Comparison of ENCODE assay signal across 26 cellular contexts in genomic region chr18:5806860-5807259, GRCh38.
DNase-seq lines count a peak whose midpoint lies in the region; ATAC-seq, FAIRE-seq and TF ChIP-seq lines count a peak whose summit lies in the region.
"Had no signal": no experiment of that assay in that cellular context is flagged by ENCODE, and none has a peak within 500 bp of the region (broad histone marks: within the 10 kb centered on the region; RNA-seq: fewer than 3 reads in every experiment).

No MANE protein-coding gene starts in this region.

- no peaks in the 10 kb centered on the region for H4K20me1 ChIP-seq in HepG2 (ENCODE audit: insufficient read depth, low read length)
- H4K20me1 ChIP-seq: BLaER1 had no signal

- H3K9me3 Mint-ChIP-seq in WTC11 = peaks cover 68% of the 10 kb centered on the region
- H3K9me3 Mint-ChIP-seq in activated T-helper 2 cell treated with anti-CD3 and anti-CD28 coated beads, Interferon-gamma antibody, Interleukin-2, Interleukin-4, amounts not matched to agents 10 μg/mL and 5 μg/mL and 100 μg/mL, durations not matched to agents 14 hours and 24 hours and 36 hours = peaks cover 28% of the 10 kb centered on the region

- in situ Hi-C loops in HepG2 (cut with HindIII; ENCODE audit: extremely low pct_ligation_motif_present, low pct_unique_long_range_greater_than_20kb) = no loop called here

- H3K4me1 Mint-ChIP-seq in WTC11 = peaks cover 6% of the 10 kb centered on the region
- no peaks in the 10 kb centered on the region for H3K4me1 Mint-ChIP-seq in activated T-helper 2 cell treated with anti-CD3 and anti-CD28 coated beads, Interferon-gamma antibody, Interleukin-2, Interleukin-4, amounts not matched to agents 10 μg/mL and 5 μg/mL and 100 μg/mL, durations not matched to agents 14 hours and 24 hours and 36 hours (ENCODE audit: low read depth)
- H3K4me1 Mint-ChIP-seq: CD14-positive monocyte; CD4-positive, alpha-beta memory T cell; CD4-positive, CD25-positive, alpha-beta regulatory T cell; CD8-positive, alpha-beta memory T cell had no signal

- H2AFZ ChIP-seq in HepG2 (ENCODE audit: low read length) = no peak overlapping the region

- no peak overlapping the region for H3K27ac Mint-ChIP-seq in WTC11
- no peak overlapping the region for H3K27ac Mint-ChIP-seq in activated T-helper 2 cell treated with anti-CD3 and anti-CD28 coated beads, Interferon-gamma antibody, Interleukin-2, Interleukin-4, amounts not matched to agents 10 μg/mL and 5 μg/mL and 100 μg/mL, durations not matched to agents 14 hours and 24 hours and 36 hours
- H3K27ac Mint-ChIP-seq: CD14-positive monocyte; CD4-positive, alpha-beta memory T cell; CD4-positive, CD25-positive, alpha-beta regulatory T cell; CD8-positive, alpha-beta memory T cell had no signal

- H3K27me3 Mint-ChIP-seq in WTC11 (ENCODE audit: low read depth) = no peaks in the 10 kb centered on the region; the same call in 1 of the 2 replicates
- no peaks in the 10 kb centered on the region for H3K27me3 Mint-ChIP-seq in activated T-helper 2 cell treated with anti-CD3 and anti-CD28 coated beads, Interferon-gamma antibody, Interleukin-2, Interleukin-4, amounts not matched to agents 10 μg/mL and 5 μg/mL and 100 μg/mL, durations not matched to agents 14 hours and 24 hours and 36 hours (ENCODE audit: low read depth)
- H3K27me3 Mint-ChIP-seq: CD4-positive, alpha-beta memory T cell; CD4-positive, CD25-positive, alpha-beta regulatory T cell; CD8-positive, alpha-beta memory T cell had no signal

- no peak overlapping the region for H3K4me3 Mint-ChIP-seq in WTC11
- no peak overlapping the region for H3K4me3 Mint-ChIP-seq in activated T-helper 2 cell treated with anti-CD3 and anti-CD28 coated beads, Interferon-gamma antibody, Interleukin-2, Interleukin-4, amounts not matched to agents 10 μg/mL and 5 μg/mL and 100 μg/mL, durations not matched to agents 14 hours and 24 hours and 36 hours (ENCODE audit: low read depth)
- H3K4me3 Mint-ChIP-seq: CD14-positive monocyte; CD4-positive, alpha-beta memory T cell; CD4-positive, CD25-positive, alpha-beta regulatory T cell; CD8-positive, alpha-beta memory T cell had no signal

- no peak for DNase-seq in HepG2 (ENCODE audit: low spot score)
- no peak for DNase-seq in right lobe of liver
- DNase-seq in WTC11 (ENCODE audit: low spot score) = no peak
- DNase-seq in NCI-H524 treated with DMSO at 0.1 percent for 48 hours (lab: John Stamatoyannopoulos, UW) = no peak
- no peak for DNase-seq in activated T-helper 2 cell treated with anti-CD3 and anti-CD28 coated beads, Interferon-gamma antibody, Interleukin-2, Interleukin-4, amounts not matched to agents 10 μg/mL and 5 μg/mL and 100 μg/mL, durations not matched to agents 14 hours and 24 hours and 36 hours (ENCODE audit: low spot score)
- DNase-seq: 8988T; ACHN; BE2C; C1 segment of cervical spinal cord; CD4-positive, alpha-beta memory T cell; CD4-positive, CD25-positive, alpha-beta regulatory T cell; CD8-positive, alpha-beta memory T cell; COR-L47; DMS 273 treated with DMSO at 0.1 percent for 48 hours; DMS153; DMS53; DMS79; DND-41; EL; GDM1 had no signal

- TF ChIP-seq POLR2A in HepG2 (IDR thresholded peaks at IDR 0.05; ENCODE audit: insufficient read depth in 1 of 2, low read depth in 2 of 2, low read length in 2 of 2) (no peak), right lobe of liver (IDR thresholded peaks at IDR 0.05) (no peak)

- H3K27me3 ChIP-seq in HepG2 (ENCODE audit: control insufficient read depth in 1 of 2, insufficient read depth in 2 of 2, low read length in 2 of 2) (no peaks in the 10 kb centered on the region), right lobe of liver (no peaks in the 10 kb centered on the region)
- H3K27me3 ChIP-seq: BE2C, BLaER1 had no signal

- no peak for FAIRE-seq in HepG2 (lab: Jason Lieb, UNC)
- FAIRE-seq: A204.1, GM12878, GM12892, GM18507 had no signal

- H3K36me3 ChIP-seq in HepG2 (replicated peaks in 1 of 2; ENCODE audit: control insufficient read depth in 1 of 2, insufficient read depth in 2 of 2, low read length in 2 of 2) (no peaks in the 10 kb centered on the region), right lobe of liver (no peaks in the 10 kb centered on the region)
- H3K36me3 ChIP-seq: BE2C, BLaER1 had no signal

- no peak for TF ChIP-seq RAD21 in HepG2 (CRISPR knock-in tag; IDR thresholded peaks at IDR 0.05)

- BruUV-seq in HepG2 (replicated peaks; lab: Mats Ljungman, UMichigan) = no TSS peak

- WGBS in HepG2 (ENCODE audit: low lambda C conversion rate) = under 1% methylated on average over 5 of the region's 5 CpGs
- WGBS in right lobe of liver (ENCODE audit: insufficient coverage, low coverage, low lambda C conversion rate, missing lambda C conversion rate) = 58% methylated on average over 5 of the region's 5 CpGs

- H3K4me3 ChIP-seq in HepG2 (replicated peaks in 1 of 3; ENCODE audit: insufficient read depth in 1 of 3, low read depth in 2 of 3, low read length in 3 of 3) (no peak overlapping the region), right lobe of liver (no peak overlapping the region)
- H3K4me3 ChIP-seq: BLaER1, GM12878 had no signal

- POLR2A ChIA-PET in HepG2 (lab: Yijun Ruan, JAX) (no interaction called here), WTC11 (lab: Charles Lee) (no interaction called here)

- ATAC-seq in HepG2 (no peak), right lobe of liver (no peak), WTC11 (no peak)
- ATAC-seq: GM12878 had no signal

- no peak overlapping the region for H3K9ac ChIP-seq in HepG2 (ENCODE audit: insufficient read depth, low read depth, low read length)
- H3K9ac ChIP-seq: BLaER1 had no signal

- H3K4me1 ChIP-seq in HepG2 (ENCODE audit: insufficient read depth, low read length) (no peaks in the 10 kb centered on the region), right lobe of liver (no peaks in the 10 kb centered on the region)
- H3K4me1 ChIP-seq: BE2C, BLaER1 had no signal

- H3K9me3 ChIP-seq in HepG2 (ENCODE audit: low read length) (peaks cover 28% of the 10 kb centered on the region), right lobe of liver (no peaks in the 10 kb centered on the region)
- H3K9me3 ChIP-seq: BE2C had no signal

- TF ChIP-seq EP300 in HepG2 (IDR thresholded peaks at IDR 0.05; ENCODE audit: low read depth in 2 of 2, low read length in 2 of 2) (no peak), HepG2 (CRISPR knock-in tag; IDR thresholded peaks at IDR 0.05; ENCODE audit: borderline replicate concordance) (no peak)

- H3K36me3 Mint-ChIP-seq in WTC11 = peaks cover 58% of the 10 kb centered on the region
- no peaks in the 10 kb centered on the region for H3K36me3 Mint-ChIP-seq in activated T-helper 2 cell treated with anti-CD3 and anti-CD28 coated beads, Interferon-gamma antibody, Interleukin-2, Interleukin-4, amounts not matched to agents 10 μg/mL and 5 μg/mL and 100 μg/mL, durations not matched to agents 14 hours and 24 hours and 36 hours (ENCODE audit: low read depth)
- H3K36me3 Mint-ChIP-seq: CD14-positive monocyte; CD4-positive, alpha-beta memory T cell; CD4-positive, CD25-positive, alpha-beta regulatory T cell; CD8-positive, alpha-beta memory T cell had no signal

- no peak overlapping the region for H3K27ac ChIP-seq in HepG2 (ENCODE audit: extremely low read length, insufficient read depth, low read length)
- no peak overlapping the region for H3K27ac ChIP-seq in right lobe of liver
- H3K27ac ChIP-seq: BLaER1 had no signal

- TF ChIP-seq CTCF in HepG2 (CRISPR knock-in tag; IDR thresholded peaks at IDR 0.05) (no peak), right lobe of liver (IDR thresholded peaks at IDR 0.05) (no peak), WTC11 (IDR thresholded peaks at IDR 0.05) (no peak)

- H3K4me2 ChIP-seq in HepG2 (ENCODE audit: low read depth, low read length) = no peak overlapping the region
- H3K4me2 ChIP-seq: BLaER1 had no signal

- intact Hi-C loops in HepG2 (cut with micrococcal nuclease; ENCODE audit: unreplicated experiment) = no loop called here
- intact Hi-C loops in right lobe of liver (cut with DNase I) = no loop called here
- intact Hi-C loops in activated T-helper 2 cell treated with anti-CD3 and anti-CD28 coated beads, Interferon-gamma antibody, Interleukin-2, Interleukin-4, amounts not matched to agents 10 μg/mL and 5 μg/mL and 100 μg/mL, durations not matched to agents 14 hours and 24 hours and 36 hours (cut with micrococcal nuclease) = no loop called here

- CTCF ChIA-PET in HepG2 (lab: Yijun Ruan, JAX; ENCODE audit: low intra/inter-chr PET ratio, low total read pairs) = no interaction called here
- CTCF ChIA-PET in WTC11 (lab: Charles Lee) = no interaction called here

- no peaks in the 10 kb centered on the region for H3K79me2 ChIP-seq in HepG2 (ENCODE audit: insufficient read depth, low read length)

TF ChIP-seq in HepG2, 621 proteins besides CTCF, POLR2A, EP300 and RAD21:
- TF ChIP-seq FOXA3 (CRISPR knock-in tag; IDR thresholded peaks at IDR 0.05) (no peak), ZNF317 (CRISPR knock-in tag; IDR thresholded peaks at IDR 0.05) (peak; percentile 72; the same call in 1 of the 2 replicates)

TF ChIP-seq in WTC11, 78 proteins besides CTCF, POLR2A, EP300 and RAD21:
- TF ChIP-seq CREB1 (CRISPR knock-in tag; IDR thresholded peaks at IDR 0.05) (no peak), ZNF317 (CRISPR knock-in tag; IDR thresholded peaks at IDR 0.05; ENCODE audit: borderline replicate concordance, low read depth) (peak; percentile 92)

Comparison
In these comparisons a context has a peak if more than half of its experiments do, and no peak if none do; other contexts are left out.
1. Of the 50 proteins assayed by ChIP-seq in both HepG2 and WTC11: peak only in HepG2: none; only in WTC11: none; in both: ZNF317; in neither: 49.